In the genomic region with DNA sequence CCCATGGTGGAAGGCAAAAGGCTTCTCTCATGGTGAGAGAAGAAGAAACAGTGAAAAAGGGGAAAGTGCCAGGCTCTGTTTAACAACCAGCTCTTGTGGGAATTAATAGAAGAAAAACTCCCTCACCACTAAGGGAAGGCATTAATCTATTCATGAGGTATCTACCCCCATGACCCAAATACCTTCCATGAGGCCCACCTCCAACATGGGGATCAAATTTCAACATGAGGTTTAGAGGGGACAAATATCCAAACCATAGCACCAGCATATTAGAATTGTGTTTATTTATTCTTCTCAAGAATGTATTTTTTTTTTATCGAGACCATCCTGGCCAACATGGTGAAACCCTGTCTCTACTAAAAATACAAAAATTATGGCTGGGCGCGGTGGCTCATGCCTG, we compare ENCODE assay signal across 22 cellular contexts.
"Had no signal": no experiment of that assay in that cellular context is flagged by ENCODE, and none has a peak within 500 bp of the region (broad histone marks: within the 10 kb centered on the region; RNA-seq: fewer than 3 reads in every experiment).

No MANE protein-coding gene starts in this region.

- H3K9me3 ChIP-seq: adrenal gland had no signal

- H3K4me3 ChIP-seq: adrenal gland, PC-9 had no signal

- H3K27me3 ChIP-seq: adrenal gland had no signal

- H3K9me3 Mint-ChIP-seq: activated naive CD4-positive, alpha-beta T cell treated with anti-CD3 and anti-CD28 coated beads, Interleukin-2, amount 10 ng/mL, durations not matched to agents 7 days and 5 days; T-helper 1 cell treated with Interleukin-12 subunit alpha and Interleukin-12 subunit beta and Interleukin-4 antibody, amounts not matched to agents 30 μg/mL and 1 μg/mL, for 36 hours had no signal

- ATAC-seq: activated CD4-positive, CD25-positive, alpha-beta regulatory T cell treated with anti-CD3 and anti-CD28 coated beads, Interleukin-2, amount 50 U/mL, for 24 hours; activated T-helper 17 cell treated with anti-CD3 and anti-CD28 coated beads, Interleukin-2, amount 50 U/mL, for 72 hours had no signal

- H3K27me3 Mint-ChIP-seq: activated naive CD4-positive, alpha-beta T cell treated with anti-CD3 and anti-CD28 coated beads, Interleukin-2, amount 10 ng/mL, durations not matched to agents 7 days and 5 days; activated naive CD8-positive, alpha-beta T cell treated with anti-CD3 and anti-CD28 coated beads for 36 hours; activated T-helper 17 cell treated with anti-CD3 and anti-CD28 coated beads, Interleukin-2, amount 50 U/mL, for 72 hours had no signal

- H3K27ac ChIP-seq: adrenal gland, PC-9 had no signal

- DNase-seq: activated CD4-positive, alpha-beta memory T cell treated with anti-CD3 and anti-CD28 coated beads, Interleukin-2, amount 10 ng/mL, durations not matched to agents 7 days and 5 days; activated CD4-positive, alpha-beta T cell treated with anti-CD3 and anti-CD28 coated beads, Interleukin-2, amount 10 ng/mL, durations not matched to agents 24 days and 14 days; activated gamma-delta T cell; activated naive CD4-positive, alpha-beta T cell treated with anti-CD3 and anti-CD28 coated beads, Interleukin-2, amount 10 ng/mL, durations not matched to agents 7 days and 5 days; activated naive CD8-positive, alpha-beta T cell treated with anti-CD3 and anti-CD28 coated beads for 36 hours; activated T-cell treated with anti-CD3 and anti-CD28 coated beads for 4 hours; activated T-cell treated with anti-CD3 and anti-CD28 coated beads, Interleukin-2, amount 50 U/mL, for 48 hours; adrenal gland; anterior cingulate cortex; caudate nucleus; Kasumi-1; NCI-H1105 treated with DMSO at 0.1 percent for 48 hours; NCI-H1436 treated with DMSO at 0.1 percent for 48 hours; NCI-H187; NCI-H2081 treated with DMSO at 0.1 percent for 48 hours; NCI-H446; NCI-H524; PC-9; SHP77 treated with DMSO at 0.1 percent for 48 hours had no signal

- H3K4me3 Mint-ChIP-seq: activated CD4-positive, alpha-beta memory T cell treated with anti-CD3 and anti-CD28 coated beads, Interleukin-2, amount 10 ng/mL, durations not matched to agents 7 days and 5 days; activated CD4-positive, alpha-beta T cell treated with anti-CD3 and anti-CD28 coated beads, Interleukin-2, amount 10 ng/mL, durations not matched to agents 24 days and 14 days; activated naive CD4-positive, alpha-beta T cell treated with anti-CD3 and anti-CD28 coated beads, Interleukin-2, amount 10 ng/mL, durations not matched to agents 7 days and 5 days; activated naive CD8-positive, alpha-beta T cell treated with anti-CD3 and anti-CD28 coated beads for 36 hours; activated T-helper 17 cell treated with anti-CD3 and anti-CD28 coated beads, Interleukin-2, amount 50 U/mL, for 72 hours; T-helper 1 cell treated with Interleukin-12 subunit alpha and Interleukin-12 subunit beta and Interleukin-4 antibody, amounts not matched to agents 30 μg/mL and 1 μg/mL, for 36 hours had no signal

- H3K36me3 ChIP-seq: adrenal gland had no signal

- H3K4me2 ChIP-seq: PC-9 had no signal

- H3K27ac Mint-ChIP-seq: activated CD4-positive, alpha-beta memory T cell treated with anti-CD3 and anti-CD28 coated beads, Interleukin-2, amount 10 ng/mL, durations not matched to agents 7 days and 5 days; activated CD4-positive, alpha-beta T cell treated with anti-CD3 and anti-CD28 coated beads, Interleukin-2, amount 10 ng/mL, durations not matched to agents 24 days and 14 days; activated naive CD4-positive, alpha-beta T cell treated with anti-CD3 and anti-CD28 coated beads, Interleukin-2, amount 10 ng/mL, durations not matched to agents 7 days and 5 days; activated naive CD8-positive, alpha-beta T cell treated with anti-CD3 and anti-CD28 coated beads for 36 hours; activated T-helper 17 cell treated with anti-CD3 and anti-CD28 coated beads, Interleukin-2, amount 50 U/mL, for 72 hours; T-helper 1 cell treated with Interleukin-12 subunit alpha and Interleukin-12 subunit beta and Interleukin-4 antibody, amounts not matched to agents 30 μg/mL and 1 μg/mL, for 36 hours had no signal

- H2AFZ ChIP-seq: PC-9 had no signal
